Comparison of ENCODE assay signal across 13 cellular contexts in the genomic region with DNA sequence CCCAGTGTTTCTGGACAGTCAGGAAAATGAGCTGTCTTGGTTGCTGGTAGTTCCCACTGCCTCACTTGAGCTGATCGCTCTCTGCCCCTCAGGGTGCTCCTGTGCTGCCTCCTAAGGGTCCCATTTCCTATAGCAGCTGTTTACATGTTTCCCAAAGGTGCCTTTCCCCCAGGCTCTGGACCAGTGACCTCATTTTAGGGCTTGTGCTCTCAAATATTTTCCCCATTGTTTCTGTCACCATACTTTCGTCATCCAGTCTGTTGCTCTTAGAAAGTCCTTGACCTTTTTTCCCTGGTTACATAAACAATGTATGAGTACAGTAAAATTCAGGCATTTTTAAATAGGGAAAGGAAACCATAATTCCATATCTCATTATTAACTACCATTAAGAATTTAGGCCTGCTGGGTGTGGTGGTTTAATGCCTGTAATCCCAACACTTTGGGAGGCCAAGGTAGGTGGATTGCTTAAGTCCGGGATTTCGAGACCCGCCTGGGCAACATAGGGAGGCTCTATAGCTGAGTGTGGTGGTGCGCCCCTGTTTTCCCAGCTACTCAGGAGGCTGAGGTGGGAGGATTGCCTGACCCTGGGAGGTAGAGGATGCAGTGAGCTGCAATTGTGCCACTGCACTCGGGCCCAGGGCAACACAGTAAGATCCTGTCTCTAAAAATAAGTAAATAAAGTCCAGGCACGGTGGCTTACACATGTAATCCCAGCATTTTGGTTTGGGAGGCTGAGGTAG.
"Had no signal": no experiment of that assay in that cellular context is flagged by ENCODE, and none has a peak within 500 bp of the region (broad histone marks: within the 10 kb centered on the region; RNA-seq: fewer than 3 reads in every experiment).

No MANE protein-coding gene starts in this region.

- DNase-seq: activated CD4-positive, alpha-beta T cell treated with anti-CD3 and anti-CD28 coated beads for 4 hours; activated CD8-positive, alpha-beta memory T cell treated with anti-CD3 and anti-CD28 coated beads, Interleukin-2, amount 50 U/mL, for 48 hours; activated CD8-positive, alpha-beta T cell treated with anti-CD3 and anti-CD28 coated beads for 36 hours; activated naive CD4-positive, alpha-beta T cell treated with anti-CD3 and anti-CD28 coated beads, Interleukin-2, amount 10 ng/mL, durations not matched to agents 7 days and 5 days; brain microvascular endothelial cell; dorsolateral prefrontal cortex; foreskin melanocyte; head of caudate nucleus; left colon; SHP77 treated with DMSO at 0.1 percent for 48 hours; T-helper 9 cell; tibial artery had no signal

- H3K4me3 Mint-ChIP-seq: activated CD8-positive, alpha-beta T cell treated with anti-CD3 and anti-CD28 coated beads for 36 hours; activated naive CD4-positive, alpha-beta T cell treated with anti-CD3 and anti-CD28 coated beads, Interleukin-2, amount 10 ng/mL, durations not matched to agents 7 days and 5 days; memory B cell had no signal

- H3K36me3 ChIP-seq: brain microvascular endothelial cell had no signal

- H3K27me3 Mint-ChIP-seq: activated CD8-positive, alpha-beta T cell treated with anti-CD3 and anti-CD28 coated beads for 36 hours; activated naive CD4-positive, alpha-beta T cell treated with anti-CD3 and anti-CD28 coated beads, Interleukin-2, amount 10 ng/mL, durations not matched to agents 7 days and 5 days; memory B cell had no signal

- H3K4me1 ChIP-seq: tibial artery had no signal

- H3K4me3 ChIP-seq: dorsolateral prefrontal cortex, tibial artery had no signal

- H3K27me3 ChIP-seq: brain microvascular endothelial cell, dorsolateral prefrontal cortex, tibial artery had no signal

- H3K9me3 Mint-ChIP-seq: activated CD8-positive, alpha-beta T cell treated with anti-CD3 and anti-CD28 coated beads for 36 hours; activated naive CD4-positive, alpha-beta T cell treated with anti-CD3 and anti-CD28 coated beads, Interleukin-2, amount 10 ng/mL, durations not matched to agents 7 days and 5 days; memory B cell had no signal

- H3K27ac Mint-ChIP-seq: activated CD8-positive, alpha-beta T cell treated with anti-CD3 and anti-CD28 coated beads for 36 hours; activated naive CD4-positive, alpha-beta T cell treated with anti-CD3 and anti-CD28 coated beads, Interleukin-2, amount 10 ng/mL, durations not matched to agents 7 days and 5 days; memory B cell had no signal

- H3K9me3 ChIP-seq: tibial artery had no signal

- H3K4me1 Mint-ChIP-seq: activated naive CD4-positive, alpha-beta T cell treated with anti-CD3 and anti-CD28 coated beads, Interleukin-2, amount 10 ng/mL, durations not matched to agents 7 days and 5 days had no signal

- ATAC-seq: activated CD8-positive, alpha-beta T cell treated with anti-CD3 and anti-CD28 coated beads for 36 hours; left colon had no signal

- H3K27ac ChIP-seq: brain microvascular endothelial cell, dorsolateral prefrontal cortex, tibial artery had no signal
